ENCODE assay signal across 22 cellular contexts in the genomic region with DNA sequence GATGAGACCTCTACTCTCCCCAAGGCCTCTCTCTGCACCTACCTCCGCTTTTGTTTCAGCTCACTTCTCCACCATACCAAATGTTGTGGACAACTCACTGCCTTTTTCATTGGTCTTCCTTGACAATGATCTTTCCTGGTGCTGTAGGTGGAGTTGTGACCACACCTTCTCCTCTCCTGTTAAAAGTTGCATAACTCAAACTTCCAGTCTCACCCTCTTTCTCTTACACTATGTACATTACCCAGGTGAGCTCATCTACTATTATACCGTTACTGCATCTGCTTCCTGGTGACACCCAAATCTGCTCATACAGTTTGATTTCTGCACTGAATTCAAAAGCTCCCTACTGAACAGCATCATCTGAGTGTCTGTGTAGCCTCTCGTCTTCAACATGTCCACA.
A peak's percentile ranks its signal among the peaks of the same experiment; 100 is the strongest.
DNase-seq lines count a peak whose midpoint lies in the region; FAIRE-seq and TF ChIP-seq lines count a peak whose summit lies in the region.
"Had no signal": no experiment of that assay in that cellular context is flagged by ENCODE, and none has a peak within 500 bp of the region (broad histone marks: within the 10 kb centered on the region; RNA-seq: fewer than 3 reads in every experiment).

No MANE protein-coding gene starts in this region.

- no peak overlapping the region for H3K4me3 ChIP-seq in breast epithelium
- no peak overlapping the region for H3K4me3 ChIP-seq in bronchial epithelial cell (ENCODE audit: low read depth, low read length)
- H3K4me3 ChIP-seq: A549; BLaER1 treated with 17β-estradiol and CSF1 and Interleukin-3, amounts not matched to agents 10 nM and 100 nM; GM12878 had no signal

- no peak for TF ChIP-seq POLR2A in breast epithelium (IDR thresholded peaks at IDR 0.05)

- FAIRE-seq in bronchial epithelial cell (lab: Jason Lieb, UNC): peak; percentile 13
- FAIRE-seq: A549, D721Med, G401.6, GM12878, GM12892, GM18507 had no signal

- no peaks in the 10 kb centered on the region for H3K9me3 ChIP-seq in breast epithelium
- H3K9me3 ChIP-seq: A549; BLaER1 treated with 17β-estradiol and CSF1 and Interleukin-3, amounts not matched to agents 10 nM and 100 nM; Caco-2 had no signal

- H3K9me3 Mint-ChIP-seq in MCF 10A (ENCODE audit: unreplicated experiment): no peaks in the 10 kb centered on the region
- H3K9me3 Mint-ChIP-seq: CD4-positive, alpha-beta T cell; CD8-positive, alpha-beta T cell had no signal

- H3K27ac ChIP-seq in breast epithelium (no peak overlapping the region), epithelial cell of prostate (peak overlapping the region; percentile 17)
- H3K27ac ChIP-seq: 22Rv1; A549; BLaER1 treated with 17β-estradiol and CSF1 and Interleukin-3, amounts not matched to agents 10 nM and 100 nM; C4-2B had no signal

- intact Hi-C loops in MCF 10A (cut with micrococcal nuclease): no loop called here
- intact Hi-C loops in breast epithelium (cut with DNase I; ENCODE audit: low total_unique reads): no loop called here

- DNase-seq in MCF 10A (ENCODE audit: unreplicated experiment) (peak; percentile 60), breast epithelium (ENCODE audit: low spot score in 2 of 2) (no peak), bronchial epithelial cell (ENCODE audit: low read depth) (peak; percentile 72), epithelial cell of prostate (ENCODE audit: low read depth, low spot score) (peak; percentile 31), GDM1 (lab: John Stamatoyannopoulos, UW) (no peak)
- DNase-seq in central memory CD4-positive, alpha-beta T cell: no peak
- DNase-seq: AML-193; Caco-2; Calu3; CD4-positive, alpha-beta T cell; CD8-positive, alpha-beta T cell; DMS79 treated with DMSO at 0.1 percent for 48 hours had no signal

- H3K27ac Mint-ChIP-seq in MCF 10A (ENCODE audit: low read depth, unreplicated experiment): no peak overlapping the region
- H3K27ac Mint-ChIP-seq: B cell; CD4-positive, alpha-beta T cell; CD8-positive, alpha-beta T cell had no signal

- H3K27me3 ChIP-seq in breast epithelium: no peaks in the 10 kb centered on the region
- no peaks in the 10 kb centered on the region for H3K27me3 ChIP-seq in bronchial epithelial cell (ENCODE audit: control insufficient read depth, insufficient read depth, low read length)
- H3K27me3 ChIP-seq: BLaER1 treated with 17β-estradiol and CSF1 and Interleukin-3, amounts not matched to agents 10 nM and 100 nM had no signal

- CTCF ChIA-PET in MCF 10A (lab: Yijun Ruan, JAX): interaction anchor here (0.5 to 0.7 kb wide), 2 partner anchors 490 to 1916 kb away, joined by 4 read pairs; no protein-coding TSS in a partner anchor

- TF ChIP-seq CTCF in MCF 10A (IDR thresholded peaks at IDR 0.05; ENCODE audit: unreplicated experiment) (no peak), breast epithelium (IDR thresholded peaks at IDR 0.05) (no peak), bronchial epithelial cell (IDR thresholded peaks at IDR 0.05; ENCODE audit: insufficient read depth, low read length, severe bottlenecking) (no peak)

- H3K27me3 Mint-ChIP-seq in MCF 10A (ENCODE audit: insufficient read depth, unreplicated experiment): no peaks in the 10 kb centered on the region
- H3K27me3 Mint-ChIP-seq: B cell; CD4-positive, alpha-beta T cell had no signal

- no peaks in the 10 kb centered on the region for H3K4me1 Mint-ChIP-seq in MCF 10A (ENCODE audit: insufficient read depth, unreplicated experiment)
- H3K4me1 Mint-ChIP-seq: B cell had no signal

- H3K36me3 Mint-ChIP-seq in MCF 10A (ENCODE audit: insufficient read depth, unreplicated experiment): no peaks in the 10 kb centered on the region
- H3K36me3 Mint-ChIP-seq: CD8-positive, alpha-beta T cell had no signal

- H3K36me3 ChIP-seq in breast epithelium (no peaks in the 10 kb centered on the region), bronchial epithelial cell (ENCODE audit: control insufficient read depth, insufficient read depth, low read length) (no peaks in the 10 kb centered on the region)
- H3K36me3 ChIP-seq: BLaER1 treated with 17β-estradiol and CSF1 and Interleukin-3, amounts not matched to agents 10 nM and 100 nM had no signal

- POLR2A ChIA-PET in MCF 10A (lab: Yijun Ruan, JAX): interaction anchor here (0.6 to 2.7 kb wide), 4 partner anchors 9 to 446 kb away, joined by 4 to 19 read pairs (median 4); no protein-coding TSS in a partner anchor

- no TSS peak for BruUV-seq in MCF 10A (replicated peaks; lab: Mats Ljungman, UMichigan)

- no peak overlapping the region for H3K4me3 Mint-ChIP-seq in MCF 10A (ENCODE audit: unreplicated experiment)
- H3K4me3 Mint-ChIP-seq: B cell; CD4-positive, alpha-beta T cell; CD8-positive, alpha-beta T cell had no signal

- H3K4me1 ChIP-seq in breast epithelium: no peaks in the 10 kb centered on the region
- H3K4me1 ChIP-seq: A549; BLaER1 treated with 17β-estradiol and CSF1 and Interleukin-3, amounts not matched to agents 10 nM and 100 nM; Caco-2 had no signal

Comparison
In these comparisons a context has a peak if more than half of its experiments do, and no peak if none do; other contexts are left out.
1. DNase-seq: peak in MCF 10A (single experiment), bronchial epithelial cell (single experiment) and epithelial cell of prostate (single experiment); none in breast epithelium (0 of 2), central memory CD4-positive, alpha-beta T cell (single experiment) and GDM1 (single experiment).